Comparison of ENCODE assay signal across 28 cellular contexts in the genomic region with DNA sequence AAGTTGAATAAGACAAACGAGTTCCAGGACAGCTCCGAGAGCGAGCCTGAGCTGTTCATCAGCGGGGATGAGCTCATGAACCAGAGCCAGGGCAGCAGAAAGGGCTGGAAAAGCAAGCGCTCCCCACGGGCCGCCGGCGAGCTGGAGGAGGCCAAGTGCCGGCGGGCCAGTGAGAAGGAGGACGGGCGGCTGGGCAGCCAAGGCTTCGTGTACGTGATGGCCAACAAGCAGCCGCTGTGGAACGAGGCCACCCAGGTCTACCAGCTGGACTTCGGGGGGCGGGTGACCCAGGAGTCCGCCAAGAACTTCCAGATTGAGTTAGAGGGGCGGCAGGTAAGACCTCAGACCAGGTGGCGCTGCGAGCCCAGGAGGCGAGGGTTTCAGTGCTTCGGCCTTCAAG.
"Had no signal": no experiment of that assay in that cellular context is flagged by ENCODE, and none has a peak within 500 bp of the region (broad histone marks: within the 10 kb centered on the region; RNA-seq: fewer than 3 reads in every experiment).

No MANE protein-coding gene starts in this region.

- H3K27me3 Mint-ChIP-seq: activated CD4-positive, alpha-beta memory T cell treated with anti-CD3 and anti-CD28 coated beads for 36 hours; activated CD4-positive, alpha-beta T cell treated with anti-CD3 and anti-CD28 coated beads, Interleukin-2, amount 10 ng/mL, durations not matched to agents 7 days and 5 days; activated naive CD4-positive, alpha-beta T cell treated with anti-CD3 and anti-CD28 coated beads, Interleukin-2, amount 10 ng/mL, durations not matched to agents 7 days and 5 days; activated naive CD8-positive, alpha-beta T cell treated with anti-CD3 and anti-CD28 coated beads for 36 hours; T-helper 17 cell had no signal

- H3K27ac Mint-ChIP-seq: activated CD4-positive, alpha-beta memory T cell treated with anti-CD3 and anti-CD28 coated beads for 36 hours; activated CD4-positive, alpha-beta T cell treated with anti-CD3 and anti-CD28 coated beads, Interleukin-2, amount 10 ng/mL, durations not matched to agents 7 days and 5 days; activated naive CD4-positive, alpha-beta T cell treated with anti-CD3 and anti-CD28 coated beads, Interleukin-2, amount 10 ng/mL, durations not matched to agents 7 days and 5 days; activated naive CD8-positive, alpha-beta T cell treated with anti-CD3 and anti-CD28 coated beads for 36 hours; activated T-cell treated with anti-CD3 and anti-CD28 coated beads, Interleukin-2, amount 50 U/mL, for 72 hours; activated T-helper 2 cell treated with anti-CD3 and anti-CD28 coated beads, Interferon-gamma antibody, Interleukin-2, Interleukin-4, amounts not matched to agents 10 μg/mL and 5 μg/mL and 100 μg/mL, durations not matched to agents 14 hours and 24 hours and 36 hours; T-helper 17 cell had no signal

- DNase-seq: activated CD4-positive, alpha-beta memory T cell treated with anti-CD3 and anti-CD28 coated beads for 36 hours; activated CD4-positive, alpha-beta T cell treated with anti-CD3 and anti-CD28 coated beads, Interleukin-2, amount 10 ng/mL, durations not matched to agents 7 days and 5 days; activated CD4-positive, CD25-positive, alpha-beta regulatory T cell; activated CD8-positive, alpha-beta memory T cell treated with anti-CD3 and anti-CD28 coated beads for 24 hours; activated gamma-delta T cell treated with Interleukin-2 at 50 U/mL for 16 hours; activated naive CD4-positive, alpha-beta T cell treated with anti-CD3 and anti-CD28 coated beads, Interleukin-2, amount 10 ng/mL, durations not matched to agents 7 days and 5 days; activated naive CD8-positive, alpha-beta T cell treated with anti-CD3 and anti-CD28 coated beads for 36 hours; activated T-cell treated with anti-CD3 and anti-CD28 coated beads, Interleukin-2, amount 50 U/mL, for 72 hours; brain microvascular endothelial cell; cerebellar nuclear complex; Karpas-422; MV-4-11; NCI-H1092 treated with DMSO at 0.1 percent for 48 hours; NCI-H1417 treated with DMSO at 0.1 percent for 48 hours; NCI-H1694; NCI-H2029; NCI-H2107; NCI-H2171 treated with DMSO at 0.1 percent for 48 hours; NCI-H226; NCI-H526; NCI-H82; PC-9; SHP77 treated with DMSO at 0.1 percent for 48 hours; T-helper 17 cell; T-helper 9 cell had no signal

- H3K9me3 Mint-ChIP-seq: activated CD4-positive, alpha-beta memory T cell treated with anti-CD3 and anti-CD28 coated beads for 36 hours; activated CD4-positive, alpha-beta T cell treated with anti-CD3 and anti-CD28 coated beads, Interleukin-2, amount 10 ng/mL, durations not matched to agents 7 days and 5 days; activated naive CD4-positive, alpha-beta T cell treated with anti-CD3 and anti-CD28 coated beads, Interleukin-2, amount 10 ng/mL, durations not matched to agents 7 days and 5 days; activated naive CD8-positive, alpha-beta T cell treated with anti-CD3 and anti-CD28 coated beads for 36 hours; activated T-cell treated with anti-CD3 and anti-CD28 coated beads, Interleukin-2, amount 50 U/mL, for 72 hours; activated T-helper 2 cell treated with anti-CD3 and anti-CD28 coated beads, Interferon-gamma antibody, Interleukin-2, Interleukin-4, amounts not matched to agents 10 μg/mL and 5 μg/mL and 100 μg/mL, durations not matched to agents 14 hours and 24 hours and 36 hours had no signal

- H3K27me3 ChIP-seq: brain microvascular endothelial cell, cardiac muscle cell had no signal

- H3K4me2 ChIP-seq: PC-9 had no signal

- H3K4me3 ChIP-seq: cardiac muscle cell, PC-9 had no signal

- ATAC-seq: activated T-cell treated with anti-CD3 and anti-CD28 coated beads, Interleukin-2, amount 50 U/mL, for 72 hours; T-helper 17 cell had no signal

- H3K4me1 Mint-ChIP-seq: activated CD4-positive, alpha-beta T cell treated with anti-CD3 and anti-CD28 coated beads, Interleukin-2, amount 10 ng/mL, durations not matched to agents 7 days and 5 days; activated naive CD4-positive, alpha-beta T cell treated with anti-CD3 and anti-CD28 coated beads, Interleukin-2, amount 10 ng/mL, durations not matched to agents 7 days and 5 days; activated naive CD8-positive, alpha-beta T cell treated with anti-CD3 and anti-CD28 coated beads for 36 hours; T-helper 17 cell had no signal

- H2AFZ ChIP-seq: PC-9 had no signal

- H3K4me3 Mint-ChIP-seq: activated CD4-positive, alpha-beta memory T cell treated with anti-CD3 and anti-CD28 coated beads for 36 hours; activated CD4-positive, alpha-beta T cell treated with anti-CD3 and anti-CD28 coated beads, Interleukin-2, amount 10 ng/mL, durations not matched to agents 7 days and 5 days; activated naive CD4-positive, alpha-beta T cell treated with anti-CD3 and anti-CD28 coated beads, Interleukin-2, amount 10 ng/mL, durations not matched to agents 7 days and 5 days; activated naive CD8-positive, alpha-beta T cell treated with anti-CD3 and anti-CD28 coated beads for 36 hours; activated T-cell treated with anti-CD3 and anti-CD28 coated beads, Interleukin-2, amount 50 U/mL, for 72 hours; T-helper 17 cell had no signal

- H3K27ac ChIP-seq: brain microvascular endothelial cell, cardiac muscle cell, PC-9, VCaP had no signal
